8 cellular contexts compared by ENCODE assay signal in the genomic region with DNA sequence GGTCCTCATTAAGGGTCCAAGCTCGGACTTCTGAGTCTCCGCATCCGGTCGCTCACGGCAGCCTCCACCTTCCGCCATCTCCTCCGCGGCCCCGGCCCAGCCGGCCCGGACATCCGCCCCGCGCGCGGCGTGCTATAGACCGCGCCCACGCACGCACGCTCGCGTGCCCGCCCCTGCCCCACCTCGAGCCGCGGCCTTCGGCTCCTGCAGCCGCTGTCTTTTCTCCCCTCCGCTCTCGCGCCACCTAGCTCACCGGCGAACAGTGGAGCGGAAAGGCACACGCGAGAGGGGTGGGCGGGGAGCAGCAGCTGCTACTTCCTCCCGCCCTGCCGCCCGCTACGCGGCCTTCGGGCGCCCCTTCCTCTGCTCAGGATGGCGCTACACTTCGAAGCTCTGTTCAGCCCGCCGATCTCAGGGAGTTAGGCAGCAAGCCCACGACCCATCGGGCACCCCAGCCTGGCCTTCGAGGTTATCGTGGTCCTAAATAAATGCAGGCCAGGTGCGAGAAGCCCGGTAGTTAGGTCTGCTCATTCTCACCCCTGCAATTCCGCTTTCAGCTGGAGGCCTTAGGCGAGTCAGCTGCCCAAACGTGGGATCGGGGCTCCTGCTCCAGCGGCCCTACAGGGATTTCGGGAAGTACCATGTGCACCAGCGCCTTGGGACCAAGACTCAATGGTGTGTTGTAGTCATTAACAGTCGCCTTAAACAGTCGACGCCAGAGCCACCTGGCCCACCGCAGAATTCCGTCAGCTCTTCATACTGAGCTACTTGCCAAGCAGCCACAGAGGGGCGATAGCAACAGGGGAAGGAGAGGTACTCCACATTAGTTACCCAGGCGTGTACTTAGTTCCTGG. TPM values are rescaled to one million over a fixed set of nuclear protein-coding genes. Genes with fewer than 3 reads are reported as not detected.
DNase-seq lines count a peak whose midpoint lies in the region; ATAC-seq and TF ChIP-seq lines count a peak whose summit lies in the region.

A gene with protein sequence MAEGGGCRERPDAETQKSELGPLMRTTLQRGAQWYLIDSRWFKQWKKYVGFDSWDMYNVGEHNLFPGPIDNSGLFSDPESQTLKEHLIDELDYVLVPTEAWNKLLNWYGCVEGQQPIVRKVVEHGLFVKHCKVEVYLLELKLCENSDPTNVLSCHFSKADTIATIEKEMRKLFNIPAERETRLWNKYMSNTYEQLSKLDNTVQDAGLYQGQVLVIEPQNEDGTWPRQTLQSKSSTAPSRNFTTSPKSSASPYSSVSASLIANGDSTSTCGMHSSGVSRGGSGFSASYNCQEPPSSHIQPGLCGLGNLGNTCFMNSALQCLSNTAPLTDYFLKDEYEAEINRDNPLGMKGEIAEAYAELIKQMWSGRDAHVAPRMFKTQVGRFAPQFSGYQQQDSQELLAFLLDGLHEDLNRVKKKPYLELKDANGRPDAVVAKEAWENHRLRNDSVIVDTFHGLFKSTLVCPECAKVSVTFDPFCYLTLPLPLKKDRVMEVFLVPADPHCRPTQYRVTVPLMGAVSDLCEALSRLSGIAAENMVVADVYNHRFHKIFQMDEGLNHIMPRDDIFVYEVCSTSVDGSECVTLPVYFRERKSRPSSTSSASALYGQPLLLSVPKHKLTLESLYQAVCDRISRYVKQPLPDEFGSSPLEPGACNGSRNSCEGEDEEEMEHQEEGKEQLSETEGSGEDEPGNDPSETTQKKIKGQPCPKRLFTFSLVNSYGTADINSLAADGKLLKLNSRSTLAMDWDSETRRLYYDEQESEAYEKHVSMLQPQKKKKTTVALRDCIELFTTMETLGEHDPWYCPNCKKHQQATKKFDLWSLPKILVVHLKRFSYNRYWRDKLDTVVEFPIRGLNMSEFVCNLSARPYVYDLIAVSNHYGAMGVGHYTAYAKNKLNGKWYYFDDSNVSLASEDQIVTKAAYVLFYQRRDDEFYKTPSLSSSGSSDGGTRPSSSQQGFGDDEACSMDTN (minus strand): TSS at position 107 of the 854 bp plus-strand sequence. CDS start 29 bp downstream, at position 78.

- H3K27ac Mint-ChIP-seq in activated naive CD4-positive, alpha-beta T cell treated with anti-CD3 and anti-CD28 coated beads, Interleukin-2, amount 50 U/mL, for 24 hours = peak within 1 kb of the TSS; percentile 93

- H3K4me1 Mint-ChIP-seq in activated naive CD4-positive, alpha-beta T cell treated with anti-CD3 and anti-CD28 coated beads, Interleukin-2, amount 50 U/mL, for 24 hours = peaks cover 51% of the 10 kb centered on the region

- H3K36me3 Mint-ChIP-seq in activated naive CD4-positive, alpha-beta T cell treated with anti-CD3 and anti-CD28 coated beads, Interleukin-2, amount 50 U/mL, for 24 hours = no peaks in the 10 kb centered on the region

- peak within 1 kb of the TSS; percentile 78 for H2AFZ ChIP-seq in osteoblast (ENCODE audit: low read length)

- H3K4me2 ChIP-seq in osteoblast (ENCODE audit: insufficient read depth, low read length) = peak within 1 kb of the TSS; percentile 99

- H3K36me3 ChIP-seq in osteoblast (ENCODE audit: insufficient read depth, low read length) = peaks cover 11% of the 10 kb centered on the region
- no peaks in the 10 kb centered on the region for H3K36me3 ChIP-seq in testis (ENCODE audit: low read depth, missing control alignments)

- no peaks in the 10 kb centered on the region for H3K9me3 Mint-ChIP-seq in activated naive CD4-positive, alpha-beta T cell treated with anti-CD3 and anti-CD28 coated beads, Interleukin-2, amount 50 U/mL, for 24 hours

- peaks cover 55% of the 10 kb centered on the region for H3K79me2 ChIP-seq in osteoblast (ENCODE audit: insufficient read depth, low read length)

- H3K4me3 ChIP-seq in osteoblast (ENCODE audit: insufficient read depth, low read length) = peak within 1 kb of the TSS; percentile 90
- peak within 1 kb of the TSS; percentile 59 to 92 for H3K4me3 ChIP-seq in testis

- ATAC-seq in HG02623 (IDR thresholded peaks at IDR 0.05; ENCODE audit: unreplicated experiment) (peak; percentile 78), SK-N-SH treated with all-trans-retinoic acid at 6 μM for 48 hours (peak; percentile 98)

- H3K4me3 Mint-ChIP-seq in activated naive CD4-positive, alpha-beta T cell treated with anti-CD3 and anti-CD28 coated beads, Interleukin-2, amount 50 U/mL, for 24 hours = peak within 1 kb of the TSS; percentile 97

- no peaks in the 10 kb centered on the region for H3K27me3 Mint-ChIP-seq in activated naive CD4-positive, alpha-beta T cell treated with anti-CD3 and anti-CD28 coated beads, Interleukin-2, amount 50 U/mL, for 24 hours

- WGBS in testis, 2 donors = 1% methylated on average over 51 to 69 of the region's 70 CpGs

- TF ChIP-seq POLR2A in GM10847 (IDR thresholded peaks at IDR 0.05; ENCODE audit: extremely low read depth, insufficient read length) (peak; percentile 87), testis (IDR thresholded peaks at IDR 0.05) (peak; percentile 7)

- intact Hi-C loops in testis (cut with DNase I; ENCODE audit: low total_unique reads) = no loop called here

- peaks cover 10% of the 10 kb centered on the region for H4K20me1 ChIP-seq in osteoblast (ENCODE audit: insufficient read depth, low read length)

- H3K9me3 ChIP-seq in osteoblast (ENCODE audit: low read depth, low read length) = no peaks in the 10 kb centered on the region
- no peaks in the 10 kb centered on the region for H3K9me3 ChIP-seq in testis

- no peaks in the 10 kb centered on the region for H3K27me3 ChIP-seq in osteoblast (ENCODE audit: insufficient read depth, low read length)
- H3K27me3 ChIP-seq in testis = no peaks in the 10 kb centered on the region

- peak; percentile 61 for TF ChIP-seq CTCF in osteoblast (IDR thresholded peaks at IDR 0.05; ENCODE audit: extremely low read depth, low read depth, low read length)
- TF ChIP-seq CTCF in testis (IDR thresholded peaks at IDR 0.05) = peak in 2 of 3 experiments; percentile 35 to 56

- peaks cover 18% of the 10 kb centered on the region for H3K4me1 ChIP-seq in osteoblast (ENCODE audit: insufficient read depth, low read length)
- peaks cover 15% of the 10 kb centered on the region for H3K4me1 ChIP-seq in testis

- H3K27ac ChIP-seq in osteoblast (ENCODE audit: low read depth, low read length) = peak within 1 kb of the TSS; percentile 82
- H3K27ac ChIP-seq in testis = peak within 1 kb of the TSS; percentile 86 to 94

- DNase-seq in NCI-H1092 treated with DMSO at 0.1 percent for 48 hours (lab: John Stamatoyannopoulos, UW) (peak; percentile 87), glomerular visceral epithelial cell (ENCODE audit: extremely low spot score) (peak; percentile 95), osteoblast (ENCODE audit: insufficient read length, low spot score, missing footprints) (peak; percentile 94), testis (peak; percentile 94)

TF ChIP-seq in SK-N-SH treated with all-trans-retinoic acid at 6 μM for 48 hours, 23 proteins besides CTCF, POLR2A, EP300 and RAD21:
- TF ChIP-seq ZFP3 (CRISPR knock-in tag; IDR thresholded peaks at IDR 0.05) = 0 out of 2 replicates have a peak, but pooled peaks have one; percentile 34
- TF ChIP-seq, protein P1, sequence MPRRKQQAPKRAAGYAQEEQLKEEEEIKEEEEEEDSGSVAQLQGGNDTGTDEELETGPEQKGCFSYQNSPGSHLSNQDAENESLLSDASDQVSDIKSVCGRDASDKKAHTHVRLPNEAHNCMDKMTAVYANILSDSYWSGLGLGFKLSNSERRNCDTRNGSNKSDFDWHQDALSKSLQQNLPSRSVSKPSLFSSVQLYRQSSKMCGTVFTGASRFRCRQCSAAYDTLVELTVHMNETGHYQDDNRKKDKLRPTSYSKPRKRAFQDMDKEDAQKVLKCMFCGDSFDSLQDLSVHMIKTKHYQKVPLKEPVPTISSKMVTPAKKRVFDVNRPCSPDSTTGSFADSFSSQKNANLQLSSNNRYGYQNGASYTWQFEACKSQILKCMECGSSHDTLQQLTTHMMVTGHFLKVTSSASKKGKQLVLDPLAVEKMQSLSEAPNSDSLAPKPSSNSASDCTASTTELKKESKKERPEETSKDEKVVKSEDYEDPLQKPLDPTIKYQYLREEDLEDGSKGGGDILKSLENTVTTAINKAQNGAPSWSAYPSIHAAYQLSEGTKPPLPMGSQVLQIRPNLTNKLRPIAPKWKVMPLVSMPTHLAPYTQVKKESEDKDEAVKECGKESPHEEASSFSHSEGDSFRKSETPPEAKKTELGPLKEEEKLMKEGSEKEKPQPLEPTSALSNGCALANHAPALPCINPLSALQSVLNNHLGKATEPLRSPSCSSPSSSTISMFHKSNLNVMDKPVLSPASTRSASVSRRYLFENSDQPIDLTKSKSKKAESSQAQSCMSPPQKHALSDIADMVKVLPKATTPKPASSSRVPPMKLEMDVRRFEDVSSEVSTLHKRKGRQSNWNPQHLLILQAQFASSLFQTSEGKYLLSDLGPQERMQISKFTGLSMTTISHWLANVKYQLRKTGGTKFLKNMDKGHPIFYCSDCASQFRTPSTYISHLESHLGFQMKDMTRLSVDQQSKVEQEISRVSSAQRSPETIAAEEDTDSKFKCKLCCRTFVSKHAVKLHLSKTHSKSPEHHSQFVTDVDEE (CRISPR knock-in tag; IDR thresholded peaks at IDR 0.05) = no peak
- TF ChIP-seq CSDC2 (CRISPR knock-in tag; IDR thresholded peaks at IDR 0.05) = peak; percentile 40; the same call in 1 of the 2 replicates

RNA-seq across cellular contexts. Expression of the gene that starts here (rescaled TPM):
- 20.3 and 22.1 TPM in 2 replicates for total RNA-seq in osteoblast
- 10 to 100 TPM; 48.0 to 72.0 TPM for total RNA-seq in testis
- 95.1 TPM for polyA plus RNA-seq in testis (ENCODE audit: insufficient read depth, low read depth, low replicate concordance)

Comparison
In these comparisons a context has a peak if more than half of its experiments do, and no peak if none do; other contexts are left out.
1. Peak in every context shown above with its lines: DNase-seq, ATAC-seq, H3K4me3 ChIP-seq and H3K27ac ChIP-seq.